34 cellular contexts compared by ENCODE assay signal in genomic region chr13:97020194-97020593, GRCh38.
"Had no signal": no experiment of that assay in that cellular context is flagged by ENCODE, and none has a peak within 500 bp of the region (broad histone marks: within the 10 kb centered on the region; RNA-seq: fewer than 3 reads in every experiment).

No MANE protein-coding gene starts in this region.

- H3K9me3 ChIP-seq: MG63 had no signal

- H3K27me3 ChIP-seq: MG63 had no signal

- H3K4me3 ChIP-seq: MG63 had no signal

- DNase-seq: Karpas-422, Kasumi-1, MG63, MM.1S, MV-4-11, NCI-H1048, NCI-H1092, NCI-H1092 treated with DMSO at 0.1 percent for 48 hours, NCI-H1105, NCI-H1105 treated with DMSO at 0.1 percent for 48 hours, NCI-H1417, NCI-H1417 treated with DMSO at 0.1 percent for 48 hours, NCI-H1436, NCI-H1436 treated with DMSO at 0.1 percent for 48 hours, NCI-H146, NCI-H1694, NCI-H1694 treated with DMSO at 0.1 percent for 48 hours, NCI-H187, NCI-H187 treated with DMSO at 0.1 percent for 48 hours, NCI-H1930, NCI-H2029, NCI-H2029 treated with DMSO at 0.1 percent for 48 hours, NCI-H2081, NCI-H2081 treated with DMSO at 0.1 percent for 48 hours, NCI-H2107, NCI-H2171, NCI-H2171 treated with DMSO at 0.1 percent for 48 hours, NCI-H2227 treated with DMSO at 0.1 percent for 48 hours, NCI-H226, NCI-H345, NCI-H446, NCI-H446 treated with DMSO at 0.1 percent for 48 hours, NCI-H510A had no signal

- H3K4me2 ChIP-seq: KMS-11 had no signal

- H3K27ac ChIP-seq: KMS-11 had no signal

- H3K36me3 ChIP-seq: MG63 had no signal

- H3K9ac ChIP-seq: KMS-11 had no signal
